1 cellular context compared by ENCODE assay signal in genomic region chr1:112698366-112699310, GRCh38.
TF ChIP-seq lines count a peak whose summit lies in the region.

No MANE protein-coding gene starts in this region.

TF ChIP-seq in liver, 16 proteins besides CTCF, POLR2A, EP300 and RAD21 (continued from another document):
- no peak for TF ChIP-seq ZBTB33 (IDR thresholded peaks at IDR 0.05)
- no peak for TF ChIP-seq GABPA (IDR thresholded peaks at IDR 0.05 in 1 of 2, conservative IDR thresholded peaks at IDR 0.05 in 1 of 2)
- TF ChIP-seq NR2F2 (IDR thresholded peaks at IDR 0.05) = peak; percentile 15
- no peak for TF ChIP-seq TAF1 (conservative IDR thresholded peaks at IDR 0.05)
- TF ChIP-seq, protein P1, sequence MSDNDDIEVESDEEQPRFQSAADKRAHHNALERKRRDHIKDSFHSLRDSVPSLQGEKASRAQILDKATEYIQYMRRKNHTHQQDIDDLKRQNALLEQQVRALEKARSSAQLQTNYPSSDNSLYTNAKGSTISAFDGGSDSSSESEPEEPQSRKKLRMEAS (IDR thresholded peaks at IDR 0.05) = no peak
- peak; percentile 99 for TF ChIP-seq SP1 (IDR thresholded peaks at IDR 0.05)
